In genomic region chr9:113463418-113464285, GRCh38 we compare ENCODE assay signal across 8 cellular contexts. TPM values are rescaled to one million over a fixed set of nuclear protein-coding genes. Genes with fewer than 3 reads are reported as not detected.
DNase-seq lines count a peak whose midpoint lies in the region; ATAC-seq, FAIRE-seq and TF ChIP-seq lines count a peak whose summit lies in the region.

TSS of gene RGS3 (plus strand) at chr9:113463727. CDS start at chr9:113463803, 76 bp downstream.

- H3K9me3 ChIP-seq in PC-9 (ENCODE audit: insufficient read depth, low read depth) (no peaks in the 10 kb centered on the region), endothelial cell of umbilical vein (replicated peaks; ENCODE audit: control insufficient read depth, insufficient read depth, low read length) (no peaks in the 10 kb centered on the region), mucosa of descending colon (no peaks in the 10 kb centered on the region)

- POLR2A ChIA-PET in PC-9 (lab: Charles Lee; ENCODE audit: unreplicated experiment), result interaction anchor here (0.6 kb wide), 2 partner anchors 21 to 58 kb away, joined by 3 to 4 read pairs; no protein-coding TSS in a partner anchor
- POLR2A ChIA-PET in endothelial cell of umbilical vein (lab: Charles Lee), result no interaction called here

- H3K27ac Mint-ChIP-seq in activated T-cell treated with anti-CD3 and anti-CD28 coated beads, Interleukin-2, amount 50 U/mL, for 24 hours, result no peak within 1 kb of the TSS

- peak within 1 kb of the TSS; percentile 40 for H3K4me3 Mint-ChIP-seq in activated T-cell treated with anti-CD3 and anti-CD28 coated beads, Interleukin-2, amount 50 U/mL, for 24 hours

- H3K4me1 ChIP-seq in PC-9 (replicated peaks; ENCODE audit: insufficient read depth) (peaks cover 31% of the 10 kb centered on the region), endothelial cell of umbilical vein (ENCODE audit: control insufficient read depth, extremely low read depth, insufficient read depth, low read length) (no peaks in the 10 kb centered on the region), mucosa of descending colon (ENCODE audit: low read depth) (peaks cover 3% of the 10 kb centered on the region)

- peaks cover 50% of the 10 kb centered on the region for H3K79me2 ChIP-seq in PC-9 (ENCODE audit: low read depth)
- no peaks in the 10 kb centered on the region for H3K79me2 ChIP-seq in endothelial cell of umbilical vein (ENCODE audit: control insufficient read depth, insufficient read depth, low read length)

- H3K9ac ChIP-seq in endothelial cell of umbilical vein (replicated peaks; ENCODE audit: extremely low read depth, insufficient read depth, low read length), result no peak within 1 kb of the TSS

- no peak for FAIRE-seq in endothelial cell of umbilical vein (lab: Jason Lieb, UNC)

- DNase-seq in activated T-cell treated with anti-CD3 and anti-CD28 coated beads, Interleukin-2, amount 50 U/mL, for 24 hours, result no peak
- DNase-seq in activated T-cell treated with anti-CD3 and anti-CD28 coated beads for 4 hours (no peak), PC-9 (peak; percentile 76 to 84), endothelial cell of umbilical vein (ENCODE audit: low read depth, low spot score) (peak; percentile 48), mucosa of descending colon (peak; percentile 83 to 89 (median 89)), HUDEP-2 (lab: John Stamatoyannopoulos, UW; ENCODE audit: unreplicated experiment in 76 of 76) (no peak)
- no peak for DNase-seq in activated CD4-positive, CD25-positive, alpha-beta regulatory T cell (lab: John Stamatoyannopoulos, UW)

- H3K27me3 ChIP-seq in PC-9 (ENCODE audit: insufficient read depth, low read depth) (no peaks in the 10 kb centered on the region), endothelial cell of umbilical vein (ENCODE audit: control insufficient read depth in 2 of 2, insufficient read depth in 2 of 2, low read length in 2 of 2) (no peaks in the 10 kb centered on the region)

- no TSS peak for BruUV-seq in PC-9 (replicated peaks; lab: Mats Ljungman, UMichigan)
- no TSS peak for BruUV-seq in endothelial cell of umbilical vein (replicated peaks; lab: Mats Ljungman, UMichigan)

- intact Hi-C loops in PC-9 (cut with micrococcal nuclease; ENCODE audit: unreplicated experiment), result no loop called here
- intact Hi-C loops in endothelial cell of umbilical vein (cut with micrococcal nuclease), result no loop called here
- intact Hi-C loops in mucosa of descending colon (cut with DNase I, micrococcal nuclease), result no loop called here

- no peaks in the 10 kb centered on the region for H3K9me1 ChIP-seq in endothelial cell of umbilical vein (replicated peaks; ENCODE audit: control insufficient read depth, extremely low read depth, insufficient read depth, low read length)

- H3K9me3 Mint-ChIP-seq in activated T-cell treated with anti-CD3 and anti-CD28 coated beads, Interleukin-2, amount 50 U/mL, for 24 hours, result peaks cover 3% of the 10 kb centered on the region

- CTCF ChIA-PET in PC-9 (lab: Charles Lee), result no interaction called here
- CTCF ChIA-PET in endothelial cell of umbilical vein (lab: Charles Lee), result interaction anchor here (0.9 to 2.6 kb wide), 5 partner anchors 8 to 192 kb away, joined by 3 to 9 read pairs (median 4); no protein-coding TSS in a partner anchor

- TF ChIP-seq POLR2A in endothelial cell of umbilical vein (IDR thresholded peaks at IDR 0.05; ENCODE audit: low read depth, low read length), result no peak

- TF ChIP-seq CTCF in PC-9 (conservative IDR thresholded peaks at IDR 0.05) (no peak), endothelial cell of umbilical vein (IDR thresholded peaks at IDR 0.05; ENCODE audit: extremely low read depth in 1 of 2, insufficient read depth in 1 of 2, low read depth in 1 of 2, low read length in 2 of 2) (no peak), mucosa of descending colon (IDR thresholded peaks at IDR 0.05) (no peak)

- H3K36me3 ChIP-seq in PC-9 (ENCODE audit: low read depth) (no peaks in the 10 kb centered on the region; the same call in 1 of the 2 replicates), endothelial cell of umbilical vein (ENCODE audit: control insufficient read depth in 2 of 2, extremely low read depth in 1 of 2, insufficient read depth in 2 of 2, low read length in 2 of 2) (no peaks in the 10 kb centered on the region), mucosa of descending colon (ENCODE audit: low read depth) (no peaks in the 10 kb centered on the region)

- H3K4me2 ChIP-seq in PC-9 (peak within 1 kb of the TSS; percentile 82), endothelial cell of umbilical vein (ENCODE audit: insufficient read depth, low read length) (peak within 1 kb of the TSS; percentile 36)

- no peaks in the 10 kb centered on the region for H3K4me1 Mint-ChIP-seq in activated T-cell treated with anti-CD3 and anti-CD28 coated beads, Interleukin-2, amount 50 U/mL, for 24 hours (ENCODE audit: low read depth)

- H2AFZ ChIP-seq in PC-9 (peak within 1 kb of the TSS; percentile 94), endothelial cell of umbilical vein (ENCODE audit: low read depth, low read length) (peak within 1 kb of the TSS; percentile 29)

- H3K4me3 ChIP-seq in PC-9, result peak within 1 kb of the TSS; percentile 77
- H3K4me3 ChIP-seq in endothelial cell of umbilical vein (replicated peaks in 1 of 3; ENCODE audit: insufficient read depth in 1 of 3, low read depth in 1 of 3, low read length in 3 of 3), result peak within 1 kb of the TSS in 2 of 3 experiments; percentile 2 to 37
- H3K4me3 ChIP-seq in mucosa of descending colon, result peak within 1 kb of the TSS; percentile 27

- ATAC-seq in mucosa of descending colon (peak; percentile 97), HG02970 (IDR thresholded peaks at IDR 0.05; ENCODE audit: low FRiP score, unreplicated experiment) (no peak)

- no peak within 1 kb of the TSS for H3K27ac ChIP-seq in PC-9
- H3K27ac ChIP-seq in endothelial cell of umbilical vein (ENCODE audit: insufficient read depth, low read depth, low read length), result no peak within 1 kb of the TSS

- H4K20me1 ChIP-seq in PC-9 (ENCODE audit: insufficient read depth), result no peaks in the 10 kb centered on the region
- H4K20me1 ChIP-seq in endothelial cell of umbilical vein (replicated peaks; ENCODE audit: control insufficient read depth, extremely low read depth, insufficient read depth, low read length), result no peaks in the 10 kb centered on the region

- dilution Hi-C loops in endothelial cell of umbilical vein (cut with MboI; ENCODE audit: extremely low pct_ligation_motif_present, low sequenced_read_pairs), result no loop called here

- no peaks in the 10 kb centered on the region for H3K9me2 ChIP-seq in PC-9 (ENCODE audit: insufficient read depth)

- no peaks in the 10 kb centered on the region for H3K36me3 Mint-ChIP-seq in activated T-cell treated with anti-CD3 and anti-CD28 coated beads, Interleukin-2, amount 50 U/mL, for 24 hours (ENCODE audit: low read depth)

- H3F3A ChIP-seq in PC-9 (ENCODE audit: insufficient read depth, low read depth), result no peaks in the 10 kb centered on the region

- no peaks in the 10 kb centered on the region for H3K27me3 Mint-ChIP-seq in activated T-cell treated with anti-CD3 and anti-CD28 coated beads, Interleukin-2, amount 50 U/mL, for 24 hours

TF ChIP-seq in endothelial cell of umbilical vein, 7 proteins besides CTCF, POLR2A, EP300 and RAD21:
- no peak for TF ChIP-seq MAX (IDR thresholded peaks at IDR 0.05; ENCODE audit: insufficient read depth, insufficient read length)
- TF ChIP-seq EZH2 (IDR thresholded peaks at IDR 0.05; ENCODE audit: borderline replicate concordance, low read depth, low read length, severe bottlenecking), result no peak
- no peak for TF ChIP-seq MYC (IDR thresholded peaks at IDR 0.05; ENCODE audit: low read depth, low read length)
- TF ChIP-seq JUN (IDR thresholded peaks at IDR 0.05; ENCODE audit: borderline replicate concordance, insufficient read depth, insufficient read length, low read depth), result no peak
- no peak for TF ChIP-seq FOS (IDR thresholded peaks at IDR 0.05; ENCODE audit: borderline replicate concordance, insufficient read depth, low read length)
- TF ChIP-seq GATA2 (IDR thresholded peaks at IDR 0.05; ENCODE audit: insufficient read depth, insufficient read length, low read depth, low read length), result no peak
- TF ChIP-seq POLR2AphosphoS5 (IDR thresholded peaks at IDR 0.05; ENCODE audit: insufficient read depth, low read depth, low read length), result no peak

RNA-seq across cellular contexts. Expression of gene RGS3, which starts in this region (rescaled TPM):
- total RNA-seq in PC-9 (2021), result 61.8 and 75.8 TPM in 2 replicates
- total RNA-seq in endothelial cell of umbilical vein, result 407 and 416 TPM in 2 replicates
- polyA plus RNA-seq in endothelial cell of umbilical vein, result 356 and 385 TPM in 2 replicates
- polyA plus RNA-seq in endothelial cell of umbilical vein (2011; cell fraction: cytosol; rRNA removed), result 317 and 396 TPM in 2 replicates
- 509 and 635 TPM in 2 replicates for polyA plus RNA-seq in endothelial cell of umbilical vein (2011; cell fraction: nucleus; rRNA removed)
- polyA plus RNA-seq in endothelial cell of umbilical vein (2012), result 125 and 130 TPM in 2 replicates
- 566 and 594 TPM in 2 replicates for polyA minus RNA-seq in endothelial cell of umbilical vein
- 16.0 TPM for polyA minus RNA-seq in endothelial cell of umbilical vein (2011; cell fraction: cytosol; rRNA and poly(A)+ RNA removed)
- 401 and 590 TPM in 2 replicates for polyA minus RNA-seq in endothelial cell of umbilical vein (2011; cell fraction: nucleus; rRNA and poly(A)+ RNA removed)
- 10 to 100 TPM; 65.9 to 83.8 (median 70.7) TPM for total RNA-seq in mucosa of descending colon

Comparison
In these comparisons a context has a peak if more than half of its experiments do, and no peak if none do; other contexts are left out.
1. DNase-seq: peak in PC-9 (2 of 2), endothelial cell of umbilical vein (single experiment) and mucosa of descending colon (3 of 3); none in activated T-cell treated with anti-CD3 and anti-CD28 coated beads, Interleukin-2, amount 50 U/mL, for 24 hours (single experiment), activated T-cell treated with anti-CD3 and anti-CD28 coated beads for 4 hours (single experiment), activated CD4-positive, CD25-positive, alpha-beta regulatory T cell (0 of 4) and HUDEP-2 (0 of 76).
2. H3K4me3 ChIP-seq: peak in every context shown above with its lines; median percentile 77 in PC-9; 27 in mucosa of descending colon; 20 in endothelial cell of umbilical vein.